Comparison of ENCODE assay signal across 8 cellular contexts in genomic region chr1:228141082-228141870, GRCh38. TPM values are rescaled to one million over a fixed set of nuclear protein-coding genes. Genes with fewer than 3 reads are reported as not detected.
DNase-seq lines count a peak whose midpoint lies in the region; ATAC-seq, FAIRE-seq and TF ChIP-seq lines count a peak whose summit lies in the region.

No MANE protein-coding gene starts in this region.

- no TSS peak for BruUV-seq in PC-3 (replicated peaks; lab: Mats Ljungman, UMichigan)
- no TSS peak for BruUV-seq in HepG2 (replicated peaks; lab: Mats Ljungman, UMichigan)

- no peak for TF ChIP-seq RAD21 in HepG2 (CRISPR knock-in tag; IDR thresholded peaks at IDR 0.05)

- H3K4me3 ChIP-seq in GM12864 (ENCODE audit: low read depth, low read length), result peak overlapping the region; percentile 90
- peak overlapping the region; percentile 84 for H3K4me3 ChIP-seq in PC-3 (ENCODE audit: low read length)
- H3K4me3 ChIP-seq in cardiac fibroblast (replicated peaks in 1 of 2; ENCODE audit: low read depth in 2 of 2, low read length in 2 of 2), result peak overlapping the region; percentile 96 to 97
- peak overlapping the region; percentile 94 to 98 (median 96) for H3K4me3 ChIP-seq in HepG2 (replicated peaks in 1 of 3; ENCODE audit: insufficient read depth in 1 of 3, low read depth in 2 of 3, low read length in 3 of 3)

- peak; percentile 1; the same call in 1 of the 2 replicates for ATAC-seq in PC-3
- peak; percentile 2 for ATAC-seq in HepG2
- ATAC-seq in GM21381 (IDR thresholded peaks at IDR 0.05; ENCODE audit: unreplicated experiment), result no peak
- no peak for ATAC-seq in HG03175 (IDR thresholded peaks at IDR 0.05; ENCODE audit: unreplicated experiment)

- no peaks in the 10 kb centered on the region for H3F3A ChIP-seq in PC-3 (ENCODE audit: low read length, unreplicated experiment)

- no peak overlapping the region for H2AFZ ChIP-seq in PC-3 (ENCODE audit: low read length)
- no peak overlapping the region for H2AFZ ChIP-seq in HepG2 (ENCODE audit: low read length)

- no peaks in the 10 kb centered on the region for H3K9me2 ChIP-seq in PC-3 (replicated peaks; ENCODE audit: low read length)

- CTCF ChIA-PET in PC-3 (lab: Charles Lee) (interaction anchor here (0.6 kb wide), 1 partner anchor 24 kb away, joined by 4 read pairs; the partner anchor contains the start of gene IBA57), HepG2 (lab: Yijun Ruan, JAX; ENCODE audit: low intra/inter-chr PET ratio, low total read pairs) (no interaction called here)

- H3K9me3 ChIP-seq in PC-3 (ENCODE audit: low read length) (no peaks in the 10 kb centered on the region), HepG2 (ENCODE audit: low read length) (no peaks in the 10 kb centered on the region)

- H3K27ac ChIP-seq in PC-3 (ENCODE audit: low read length) (peak overlapping the region; percentile 44), HepG2 (ENCODE audit: extremely low read length, insufficient read depth, low read length) (peak overlapping the region; percentile 75), substantia nigra (ENCODE audit: low read depth, low read length, poor library complexity, severe bottlenecking) (peak overlapping the region; percentile 90)

- H3K4me2 ChIP-seq in PC-3 (ENCODE audit: low read length) (peak overlapping the region; percentile 98), HepG2 (ENCODE audit: low read depth, low read length) (peak overlapping the region; percentile 95)

- H3K4me1 ChIP-seq in PC-3 (ENCODE audit: insufficient read depth, low read length) (peaks cover 23% of the 10 kb centered on the region), HepG2 (ENCODE audit: insufficient read depth, low read length) (peaks cover 42% of the 10 kb centered on the region)

- in situ Hi-C loops in HepG2 (cut with HindIII; ENCODE audit: extremely low pct_ligation_motif_present, low pct_unique_long_range_greater_than_20kb), result no loop called here

- H3K79me2 ChIP-seq in PC-3 (ENCODE audit: low read length) (peaks cover 62% of the 10 kb centered on the region), HepG2 (ENCODE audit: insufficient read depth, low read length) (peaks cover 55% of the 10 kb centered on the region)

- no peak for TF ChIP-seq EP300 in HepG2 (IDR thresholded peaks at IDR 0.05; ENCODE audit: low read depth in 2 of 2, low read length in 2 of 2)
- TF ChIP-seq EP300 in HepG2 (CRISPR knock-in tag; IDR thresholded peaks at IDR 0.05; ENCODE audit: borderline replicate concordance), result no peak

- DNase-seq in GM12864 (ENCODE audit: low read depth) (no peak), PC-3 (peak; percentile 59), cardiac fibroblast (ENCODE audit: low read depth in 2 of 2) (peak; percentile 87 to 95), HepG2 (ENCODE audit: low spot score) (no peak), substantia nigra (lab: John Stamatoyannopoulos, UW) (peak in 2 of 49 donors; percentile 27 to 92), UCSD-AML1 (lab: John Stamatoyannopoulos, UW; ENCODE audit: unreplicated experiment) (no peak)

- peaks cover 3% of the 10 kb centered on the region; the same call in 1 of the 2 replicates for H3K36me3 ChIP-seq in PC-3 (ENCODE audit: low read depth, low read length)
- peaks cover 4 to 11% of the 10 kb centered on the region in 2 experiments; a peak in 4 of 5 replicates for H3K36me3 ChIP-seq in HepG2 (replicated peaks in 1 of 2; ENCODE audit: control insufficient read depth in 1 of 2, insufficient read depth in 2 of 2, low read length in 2 of 2)

- H4K20me1 ChIP-seq in PC-3 (ENCODE audit: low read length), result peaks cover 50% of the 10 kb centered on the region
- peaks cover 23% of the 10 kb centered on the region; the same call in 1 of the 2 replicates for H4K20me1 ChIP-seq in HepG2 (ENCODE audit: insufficient read depth, low read length)

- POLR2A ChIA-PET in PC-3 (lab: Charles Lee; ENCODE audit: unreplicated experiment), result interaction anchor here (0.7 to 0.9 kb wide), 2 partner anchors 24 to 196 kb away, joined by 3 read pairs; partner anchors contain the start of gene IBA57
- POLR2A ChIA-PET in HepG2 (lab: Yijun Ruan, JAX), result interaction anchor here (1.3 to 5.6 kb wide), 3 partner anchors 9 to 24 kb away, joined by 11 to 38 read pairs (median 11); partner anchors contain the start of genes GJC2 and IBA57

- no peak for FAIRE-seq in HepG2 (lab: Jason Lieb, UNC)

- TF ChIP-seq POLR2A in HepG2 (IDR thresholded peaks at IDR 0.05; ENCODE audit: insufficient read depth in 1 of 2, low read depth in 2 of 2, low read length in 2 of 2), result no peak

- intact Hi-C loops in PC-3 (cut with micrococcal nuclease), result loop anchor here (5.0 kb wide), 1 partner anchor 266 kb away; the partner anchor contains the start of gene TRIM11
- intact Hi-C loops in HepG2 (cut with micrococcal nuclease; ENCODE audit: unreplicated experiment), result loop anchor here (2.0 kb wide), 1 partner anchor 30 kb away; no protein-coding TSS in a partner anchor

- H3K27me3 ChIP-seq in PC-3 (ENCODE audit: low read length), result no peaks in the 10 kb centered on the region
- no peaks in the 10 kb centered on the region; a peak in 1 of 5 replicates for H3K27me3 ChIP-seq in HepG2 (ENCODE audit: control insufficient read depth in 1 of 2, insufficient read depth in 2 of 2, low read length in 2 of 2)

- TF ChIP-seq CTCF in GM12864 (IDR thresholded peaks at IDR 0.05; ENCODE audit: low read depth, low read length, missing control alignments), result no peak
- TF ChIP-seq CTCF in PC-3 (conservative IDR thresholded peaks at IDR 0.05; ENCODE audit: low read depth, low read length), result no peak
- TF ChIP-seq CTCF in cardiac fibroblast (IDR thresholded peaks at IDR 0.05; ENCODE audit: low read depth, low read length), result no peak
- TF ChIP-seq CTCF in HepG2 (CRISPR knock-in tag; IDR thresholded peaks at IDR 0.05), result no peak

- WGBS in HepG2 (ENCODE audit: low lambda C conversion rate), result 16% methylated on average over 12 of the region's 28 CpGs

- H3K9ac ChIP-seq in PC-3 (ENCODE audit: low read length) (peak overlapping the region; percentile 89), HepG2 (ENCODE audit: insufficient read depth, low read depth, low read length) (peak overlapping the region; percentile 97)

RNA-seq across cellular contexts. Expression of gene GUK1, which starts 1.2 kb away (rescaled TPM):
- total RNA-seq in PC-3 (2014; rRNA removed) (996 and 1,117 TPM in 2 replicates), HepG2 (2016; rRNA removed; fragmentation: Illumina TruSeq; extraction: Trizol) (82.7 and 116 TPM in 2 replicates)
- 772 and 776 TPM in 2 replicates for total RNA-seq in HepG2 (2016; cell fraction: cytosol; rRNA removed; fragmentation: Illumina TruSeq; extraction: Trizol; ENCODE audit: low read depth)
- total RNA-seq in HepG2 (2016; cell fraction: insoluble cytoplasmic fraction; rRNA removed; fragmentation: Illumina TruSeq; extraction: Trizol), result 78.9 and 120 TPM in 2 replicates
- total RNA-seq in HepG2 (2016; cell fraction: membrane; rRNA removed; fragmentation: Illumina TruSeq; extraction: Trizol), result 448 and 476 TPM in 2 replicates
- total RNA-seq in HepG2 (2016; cell fraction: nucleus; rRNA removed; fragmentation: Illumina TruSeq; extraction: Trizol), result 51.4 and 56.9 TPM in 2 replicates
- 154 and 205 TPM in 2 replicates for polyA plus RNA-seq in HepG2 (2011; rRNA removed)
- 228 and 301 TPM in 2 replicates for polyA plus RNA-seq in HepG2 (2011; cell fraction: cytosol; rRNA removed)
- polyA plus RNA-seq in HepG2 (2011; cell fraction: nucleus; rRNA removed), result 387 and 492 TPM in 2 replicates
- 58.4 and 85.4 TPM in 2 replicates for polyA plus RNA-seq in HepG2 (2012)
- 764 and 775 TPM in 2 replicates for polyA plus RNA-seq in HepG2 (2016; cell fraction: cytosol; fragmentation: Illumina TruSeq; extraction: Trizol; ENCODE audit: low read depth)
- 78.9 and 87.4 TPM in 2 replicates for polyA plus RNA-seq in HepG2 (2016; cell fraction: insoluble cytoplasmic fraction; fragmentation: Illumina TruSeq; extraction: Trizol; ENCODE audit: low read depth)
- polyA plus RNA-seq in HepG2 (2016; cell fraction: membrane; fragmentation: Illumina TruSeq; extraction: Trizol; ENCODE audit: low read depth), result 402 and 423 TPM in 2 replicates
- 119 and 120 TPM in 2 replicates for polyA plus RNA-seq in HepG2 (2016; cell fraction: nucleus; fragmentation: Illumina TruSeq; extraction: Trizol; ENCODE audit: insufficient read depth, low read depth)
- 81.2 and 86.5 TPM in 2 replicates for polyA minus RNA-seq in HepG2 (2011; rRNA and poly(A)+ RNA removed; ENCODE audit: low replicate concordance)
- 31.2 and 41.7 TPM in 2 replicates for polyA minus RNA-seq in HepG2 (2011; cell fraction: cytosol; rRNA and poly(A)+ RNA removed)
- 52.1 and 60.5 TPM in 2 replicates for polyA minus RNA-seq in HepG2 (2011; cell fraction: nucleus; rRNA and poly(A)+ RNA removed)

RNA-seq across cellular contexts. Expression of gene GJC2, which starts 8.5 kb away (rescaled TPM):
- total RNA-seq in PC-3 (2014; rRNA removed) (1.2 and 2.2 TPM in 2 replicates), HepG2 (2016; rRNA removed; fragmentation: Illumina TruSeq; extraction: Trizol) (1.6 and 3.8 TPM in 2 replicates)
- total RNA-seq in HepG2 (2016; cell fraction: cytosol; rRNA removed; fragmentation: Illumina TruSeq; extraction: Trizol; ENCODE audit: low read depth), result 0.79 and 1.0 TPM in 2 replicates
- total RNA-seq in HepG2 (2016; cell fraction: insoluble cytoplasmic fraction; rRNA removed; fragmentation: Illumina TruSeq; extraction: Trizol), result 1.5 and 3.8 TPM in 2 replicates
- 1.4 and 2.0 TPM in 2 replicates for total RNA-seq in HepG2 (2016; cell fraction: membrane; rRNA removed; fragmentation: Illumina TruSeq; extraction: Trizol)
- total RNA-seq in HepG2 (2016; cell fraction: nucleus; rRNA removed; fragmentation: Illumina TruSeq; extraction: Trizol), result 2.3 and 2.4 TPM in 2 replicates
- polyA plus RNA-seq in HepG2 (2011; rRNA removed), result 1.6 and 2.5 TPM in 2 replicates
- 1.4 and 3.3 TPM in 2 replicates for polyA plus RNA-seq in HepG2 (2011; cell fraction: cytosol; rRNA removed)
- 3.1 and 3.8 TPM in 2 replicates for polyA plus RNA-seq in HepG2 (2011; cell fraction: nucleus; rRNA removed)
- 2.5 and 2.9 TPM in 2 replicates for polyA plus RNA-seq in HepG2 (2012)
- polyA plus RNA-seq in HepG2 (2016; cell fraction: cytosol; fragmentation: Illumina TruSeq; extraction: Trizol; ENCODE audit: low read depth), result 0.48 and 0.51 TPM in 2 replicates
- 1.7 and 1.8 TPM in 2 replicates for polyA plus RNA-seq in HepG2 (2016; cell fraction: insoluble cytoplasmic fraction; fragmentation: Illumina TruSeq; extraction: Trizol; ENCODE audit: low read depth)
- 1.2 and 1.3 TPM in 2 replicates for polyA plus RNA-seq in HepG2 (2016; cell fraction: membrane; fragmentation: Illumina TruSeq; extraction: Trizol; ENCODE audit: low read depth)
- 3.1 and 3.7 TPM in 2 replicates for polyA plus RNA-seq in HepG2 (2016; cell fraction: nucleus; fragmentation: Illumina TruSeq; extraction: Trizol; ENCODE audit: insufficient read depth, low read depth)
- 0.65 and 7.9 TPM in 2 replicates for polyA minus RNA-seq in HepG2 (2011; rRNA and poly(A)+ RNA removed; ENCODE audit: low replicate concordance)
- 2.4 and 5.1 TPM in 2 replicates for polyA minus RNA-seq in HepG2 (2011; cell fraction: cytosol; rRNA and poly(A)+ RNA removed)
- 2.4 and 2.7 TPM in 2 replicates for polyA minus RNA-seq in HepG2 (2011; cell fraction: nucleus; rRNA and poly(A)+ RNA removed)

RNA-seq across cellular contexts. Expression of gene IBA57, which starts 24.3 kb away (rescaled TPM):
- total RNA-seq in PC-3 (2014; rRNA removed) (13.3 and 18.3 TPM in 2 replicates), HepG2 (2016; rRNA removed; fragmentation: Illumina TruSeq; extraction: Trizol) (9.7 and 10.2 TPM in 2 replicates)
- total RNA-seq in HepG2 (2016; cell fraction: cytosol; rRNA removed; fragmentation: Illumina TruSeq; extraction: Trizol; ENCODE audit: low read depth), result 0.81 and 1.6 TPM in 2 replicates
- 8.3 and 9.2 TPM in 2 replicates for total RNA-seq in HepG2 (2016; cell fraction: insoluble cytoplasmic fraction; rRNA removed; fragmentation: Illumina TruSeq; extraction: Trizol)
- 2.3 and 3.6 TPM in 2 replicates for total RNA-seq in HepG2 (2016; cell fraction: membrane; rRNA removed; fragmentation: Illumina TruSeq; extraction: Trizol)
- 3.8 and 4.7 TPM in 2 replicates for total RNA-seq in HepG2 (2016; cell fraction: nucleus; rRNA removed; fragmentation: Illumina TruSeq; extraction: Trizol)
- polyA plus RNA-seq in HepG2 (2011; rRNA removed), result 2.3 and 4.2 TPM in 2 replicates
- polyA plus RNA-seq in HepG2 (2011; cell fraction: cytosol; rRNA removed), result 1.7 and 3.8 TPM in 2 replicates
- polyA plus RNA-seq in HepG2 (2011; cell fraction: nucleus; rRNA removed), result 3.6 and 5.6 TPM in 2 replicates
- polyA plus RNA-seq in HepG2 (2012), result 2.1 and 2.8 TPM in 2 replicates
- 0.59 and 1.2 TPM in 2 replicates for polyA plus RNA-seq in HepG2 (2016; cell fraction: cytosol; fragmentation: Illumina TruSeq; extraction: Trizol; ENCODE audit: low read depth)
- polyA plus RNA-seq in HepG2 (2016; cell fraction: insoluble cytoplasmic fraction; fragmentation: Illumina TruSeq; extraction: Trizol; ENCODE audit: low read depth), result 7.5 and 7.6 TPM in 2 replicates
- 2.2 and 2.3 TPM in 2 replicates for polyA plus RNA-seq in HepG2 (2016; cell fraction: membrane; fragmentation: Illumina TruSeq; extraction: Trizol; ENCODE audit: low read depth)
- 4.3 and 5.9 TPM in 2 replicates for polyA plus RNA-seq in HepG2 (2016; cell fraction: nucleus; fragmentation: Illumina TruSeq; extraction: Trizol; ENCODE audit: insufficient read depth, low read depth)
- polyA minus RNA-seq in HepG2 (2011; rRNA and poly(A)+ RNA removed; ENCODE audit: low replicate concordance), result 2.7 and 11.4 TPM in 2 replicates
- polyA minus RNA-seq in HepG2 (2011; cell fraction: cytosol; rRNA and poly(A)+ RNA removed), result 3.1 and 4.6 TPM in 2 replicates
- polyA minus RNA-seq in HepG2 (2011; cell fraction: nucleus; rRNA and poly(A)+ RNA removed), result 3.7 and 5.7 TPM in 2 replicates

RNA-seq across cellular contexts. Expression of gene MRPL55, which starts 32.2 kb away (rescaled TPM):
- total RNA-seq in PC-3 (2014; rRNA removed) (343 and 375 TPM in 2 replicates), HepG2 (2016; rRNA removed; fragmentation: Illumina TruSeq; extraction: Trizol) (92.9 and 97.9 TPM in 2 replicates)
- total RNA-seq in HepG2 (2016; cell fraction: cytosol; rRNA removed; fragmentation: Illumina TruSeq; extraction: Trizol; ENCODE audit: low read depth), result 49.0 and 60.3 TPM in 2 replicates
- total RNA-seq in HepG2 (2016; cell fraction: insoluble cytoplasmic fraction; rRNA removed; fragmentation: Illumina TruSeq; extraction: Trizol), result 86.6 and 104 TPM in 2 replicates
- total RNA-seq in HepG2 (2016; cell fraction: membrane; rRNA removed; fragmentation: Illumina TruSeq; extraction: Trizol), result 54.0 and 72.4 TPM in 2 replicates
- total RNA-seq in HepG2 (2016; cell fraction: nucleus; rRNA removed; fragmentation: Illumina TruSeq; extraction: Trizol), result 52.4 and 56.0 TPM in 2 replicates
- polyA plus RNA-seq in HepG2 (2011; rRNA removed), result 58.6 and 74.8 TPM in 2 replicates
- 43.3 and 107 TPM in 2 replicates for polyA plus RNA-seq in HepG2 (2011; cell fraction: cytosol; rRNA removed)
- 195 and 229 TPM in 2 replicates for polyA plus RNA-seq in HepG2 (2011; cell fraction: nucleus; rRNA removed)
- polyA plus RNA-seq in HepG2 (2012), result 31.6 and 40.6 TPM in 2 replicates
- 37.6 and 50.2 TPM in 2 replicates for polyA plus RNA-seq in HepG2 (2016; cell fraction: cytosol; fragmentation: Illumina TruSeq; extraction: Trizol; ENCODE audit: low read depth)
- polyA plus RNA-seq in HepG2 (2016; cell fraction: insoluble cytoplasmic fraction; fragmentation: Illumina TruSeq; extraction: Trizol; ENCODE audit: low read depth), result 96.5 and 99.2 TPM in 2 replicates
- 41.3 and 57.8 TPM in 2 replicates for polyA plus RNA-seq in HepG2 (2016; cell fraction: membrane; fragmentation: Illumina TruSeq; extraction: Trizol; ENCODE audit: low read depth)
- polyA plus RNA-seq in HepG2 (2016; cell fraction: nucleus; fragmentation: Illumina TruSeq; extraction: Trizol; ENCODE audit: insufficient read depth, low read depth), result 81.1 and 106 TPM in 2 replicates
- 52.6 and 85.2 TPM in 2 replicates for polyA minus RNA-seq in HepG2 (2011; rRNA and poly(A)+ RNA removed; ENCODE audit: low replicate concordance)
- polyA minus RNA-seq in HepG2 (2011; cell fraction: cytosol; rRNA and poly(A)+ RNA removed), result 25.1 and 31.5 TPM in 2 replicates
- 29.2 and 32.2 TPM in 2 replicates for polyA minus RNA-seq in HepG2 (2011; cell fraction: nucleus; rRNA and poly(A)+ RNA removed)

RNA-seq across cellular contexts. Expression of gene C1orf35, which starts 38.2 kb away (rescaled TPM):
- total RNA-seq in PC-3 (2014; rRNA removed) (63.3 and 93.0 TPM in 2 replicates), HepG2 (2016; rRNA removed; fragmentation: Illumina TruSeq; extraction: Trizol) (14.2 and 19.3 TPM in 2 replicates)
- total RNA-seq in HepG2 (2016; cell fraction: cytosol; rRNA removed; fragmentation: Illumina TruSeq; extraction: Trizol; ENCODE audit: low read depth), result 3.6 and 3.9 TPM in 2 replicates
- 12.7 and 19.3 TPM in 2 replicates for total RNA-seq in HepG2 (2016; cell fraction: insoluble cytoplasmic fraction; rRNA removed; fragmentation: Illumina TruSeq; extraction: Trizol)
- total RNA-seq in HepG2 (2016; cell fraction: membrane; rRNA removed; fragmentation: Illumina TruSeq; extraction: Trizol), result 5.2 and 7.7 TPM in 2 replicates
- total RNA-seq in HepG2 (2016; cell fraction: nucleus; rRNA removed; fragmentation: Illumina TruSeq; extraction: Trizol), result 10.2 and 14.8 TPM in 2 replicates
- 8.1 and 8.8 TPM in 2 replicates for polyA plus RNA-seq in HepG2 (2011; rRNA removed)
- 5.5 and 9.0 TPM in 2 replicates for polyA plus RNA-seq in HepG2 (2011; cell fraction: cytosol; rRNA removed)
- polyA plus RNA-seq in HepG2 (2011; cell fraction: nucleus; rRNA removed), result 34.5 and 36.2 TPM in 2 replicates
- 6.8 and 7.0 TPM in 2 replicates for polyA plus RNA-seq in HepG2 (2012)
- 2.9 and 3.3 TPM in 2 replicates for polyA plus RNA-seq in HepG2 (2016; cell fraction: cytosol; fragmentation: Illumina TruSeq; extraction: Trizol; ENCODE audit: low read depth)
- 14.4 and 15.4 TPM in 2 replicates for polyA plus RNA-seq in HepG2 (2016; cell fraction: insoluble cytoplasmic fraction; fragmentation: Illumina TruSeq; extraction: Trizol; ENCODE audit: low read depth)
- 4.2 TPM in 2 replicates for polyA plus RNA-seq in HepG2 (2016; cell fraction: membrane; fragmentation: Illumina TruSeq; extraction: Trizol; ENCODE audit: low read depth)
- 35.0 and 36.9 TPM in 2 replicates for polyA plus RNA-seq in HepG2 (2016; cell fraction: nucleus; fragmentation: Illumina TruSeq; extraction: Trizol; ENCODE audit: insufficient read depth, low read depth)
- 3.9 and 4.2 TPM in 2 replicates for polyA minus RNA-seq in HepG2 (2011; rRNA and poly(A)+ RNA removed; ENCODE audit: low replicate concordance)
- polyA minus RNA-seq in HepG2 (2011; cell fraction: cytosol; rRNA and poly(A)+ RNA removed), result 1.2 and 2.6 TPM in 2 replicates
- polyA minus RNA-seq in HepG2 (2011; cell fraction: nucleus; rRNA and poly(A)+ RNA removed), result 2.7 and 3.4 TPM in 2 replicates

Comparison
In these comparisons a context has a peak if more than half of its experiments do, and no peak if none do; other contexts are left out.
1. DNase-seq: peak in PC-3 (single experiment) and cardiac fibroblast (2 of 2); none in GM12864 (single experiment), HepG2 (single experiment) and UCSD-AML1 (single experiment).
2. ATAC-seq: peak in PC-3 (single experiment) and HepG2 (single experiment); none in GM21381 (single experiment) and HG03175 (single experiment).
3. Peak in every context shown above with its lines, with median percentiles within 50 percentile points of each other: H3K4me3 ChIP-seq and H3K27ac ChIP-seq.